2 cellular contexts compared by ENCODE assay signal in the genomic region with DNA sequence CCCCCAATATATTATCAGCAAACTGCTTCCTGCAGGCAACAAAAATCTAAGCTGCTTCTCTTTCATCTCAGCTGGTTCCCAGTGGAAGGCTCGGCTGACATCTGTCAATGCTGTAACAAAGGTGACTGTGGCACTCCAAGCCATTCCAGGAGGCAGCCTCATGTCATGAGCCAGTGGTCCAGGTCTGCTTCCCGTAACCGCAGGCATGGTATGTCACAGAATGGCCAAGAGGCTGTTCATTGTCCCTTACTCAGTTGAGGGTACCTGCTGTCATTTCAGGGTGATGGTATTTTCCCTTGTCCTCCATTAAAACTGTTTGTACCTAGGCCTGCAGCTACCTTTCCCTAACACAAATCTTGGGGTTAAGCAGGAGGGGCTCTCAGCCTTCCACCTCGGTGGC. TPM values are rescaled to one million over a fixed set of nuclear protein-coding genes. Genes with fewer than 3 reads are reported as not detected.
"Had no signal": no experiment of that assay in that cellular context is flagged by ENCODE, and none has a peak within 500 bp of the region (broad histone marks: within the 10 kb centered on the region; RNA-seq: fewer than 3 reads in every experiment).

No MANE protein-coding gene starts in this region.

RNA-seq across cellular contexts. Expression of gene ZP3, which starts 15.7 kb away (rescaled TPM):
- total RNA-seq: cardiac septum had no signal

RNA-seq across cellular contexts. Expression of gene SSC4D, which starts 30.9 kb away (rescaled TPM):
- total RNA-seq: T-helper 17 cell had no signal
